Comparison of ENCODE assay signal across 12 cellular contexts in genomic region chr15:100559330-100559729, GRCh38. TPM values are rescaled to one million over a fixed set of nuclear protein-coding genes. Genes with fewer than 3 reads are reported as not detected.
DNase-seq lines count a peak whose midpoint lies in the region; ATAC-seq and TF ChIP-seq lines count a peak whose summit lies in the region.
"Had no signal": no experiment of that assay in that cellular context is flagged by ENCODE, and none has a peak within 500 bp of the region (broad histone marks: within the 10 kb centered on the region; RNA-seq: fewer than 3 reads in every experiment).

No MANE protein-coding gene starts in this region.

- no peaks in the 10 kb centered on the region for H3K27me3 ChIP-seq in BJ (ENCODE audit: control insufficient read depth, insufficient read depth, low read length)
- no peaks in the 10 kb centered on the region for H3K27me3 ChIP-seq in fibroblast of lung (ENCODE audit: control insufficient read depth, insufficient read depth, low read length)
- H3K27me3 ChIP-seq: SJCRH30, uterus had no signal

- peak; percentile 73 for ATAC-seq in omental fat pad (ENCODE audit: low FRiP score)
- ATAC-seq in GM18520 (IDR thresholded peaks at IDR 0.05; ENCODE audit: unreplicated experiment) = no peak
- no peak for ATAC-seq in GM21529 (IDR thresholded peaks at IDR 0.05; ENCODE audit: unreplicated experiment)
- no peak for ATAC-seq in GM21526 (IDR thresholded peaks at IDR 0.05; ENCODE audit: low FRiP score, unreplicated experiment)

- H2AFZ ChIP-seq in fibroblast of lung (ENCODE audit: low read length) = no peak overlapping the region

- DNase-seq in BJ (ENCODE audit: low read depth) = peak; percentile 11
- DNase-seq in NB4 (ENCODE audit: low read depth) = peak; percentile 46
- DNase-seq in fibroblast of lung (ENCODE audit: low read depth in 2 of 2) = peak; percentile 19 to 57
- no peak for DNase-seq in omental fat pad (ENCODE audit: low spot score)
- no peak for DNase-seq in stimulated activated CD4-positive, alpha-beta T cell treated with anti-CD3 and anti-CD28 coated beads, Interleukin-1b, Interleukin-23, amount 100 ng/mL, for 48 hours
- DNase-seq: activated CD4-positive, alpha-beta T cell treated with anti-CD3 and anti-CD28 coated beads for 4 hours; NCI-H2171; SJCRH30; uterus had no signal

- no peak overlapping the region for H3K9ac ChIP-seq in fibroblast of lung (ENCODE audit: insufficient read depth, low read length)

- no peaks in the 10 kb centered on the region for H3K36me3 ChIP-seq in BJ (ENCODE audit: control insufficient read depth, insufficient read depth, low read length)
- H3K36me3 ChIP-seq in fibroblast of lung (ENCODE audit: control insufficient read depth, insufficient read depth, low read length) = no peaks in the 10 kb centered on the region
- H3K36me3 ChIP-seq: SJCRH30, uterus had no signal

- H3K4me1 ChIP-seq in fibroblast of lung (ENCODE audit: control insufficient read depth, extremely low read depth, insufficient read depth, low read length) = no peaks in the 10 kb centered on the region
- H3K4me1 ChIP-seq: uterus had no signal

- TF ChIP-seq CTCF in BJ (IDR thresholded peaks at IDR 0.05; ENCODE audit: insufficient read depth, low read depth, low read length) (no peak), NB4 (IDR thresholded peaks at IDR 0.05; ENCODE audit: low read depth, low read length) (no peak), fibroblast of lung (conservative IDR thresholded peaks at IDR 0.05 in 1 of 2, IDR thresholded peaks at IDR 0.05 in 1 of 2; ENCODE audit: low read depth in 1 of 2, low read length in 2 of 2) (no peak), omental fat pad (IDR thresholded peaks at IDR 0.05) (no peak)

- no peak overlapping the region for H3K4me3 ChIP-seq in BJ (ENCODE audit: low read depth, low read length)
- no peak overlapping the region for H3K4me3 ChIP-seq in NB4 (ENCODE audit: low read depth, low read length)
- no peak overlapping the region for H3K4me3 ChIP-seq in fibroblast of lung (replicated peaks in 1 of 4; ENCODE audit: control extremely low read depth in 1 of 4, insufficient read depth in 1 of 4, low read depth in 3 of 4, low read length in 4 of 4)
- H3K4me3 ChIP-seq: SJCRH30, uterus had no signal

- CTCF ChIA-PET in BJ (lab: Yijun Ruan, JAX) = interaction anchor here (0.5 to 1.0 kb wide), 3 partner anchors 11 to 365 kb away, joined by 3 to 4 read pairs (median 3); no protein-coding TSS in a partner anchor

- POLR2A ChIA-PET in BJ (lab: Charles Lee) = no interaction called here

- H3K4me2 ChIP-seq in fibroblast of lung (ENCODE audit: extremely low read depth, insufficient read depth, low read length) = no peak overlapping the region

- H3K79me2 ChIP-seq in fibroblast of lung (ENCODE audit: control insufficient read depth, insufficient read depth, low read length) = no peaks in the 10 kb centered on the region

- no peaks in the 10 kb centered on the region for H4K20me1 ChIP-seq in fibroblast of lung (ENCODE audit: control insufficient read depth, extremely low read depth, insufficient read depth, low read length)

- no peaks in the 10 kb centered on the region for H3K9me3 ChIP-seq in fibroblast of lung (ENCODE audit: control insufficient read depth, insufficient read depth, low read depth, low read length)
- H3K9me3 ChIP-seq: SJCRH30, uterus had no signal

- TF ChIP-seq POLR2A in NB4 (IDR thresholded peaks at IDR 0.05; ENCODE audit: extremely low read depth, insufficient read length) = no peak

- H3K27ac ChIP-seq in fibroblast of lung (ENCODE audit: insufficient read depth, low read length) = no peak overlapping the region
- H3K27ac ChIP-seq: SJCRH30, uterus had no signal

RNA-seq across cellular contexts. Expression of gene CERS3, which starts 30.6 kb away (rescaled TPM):
- polyA plus RNA-seq in BJ (2011; rRNA removed) (not detected in 2 replicates), fibroblast of lung (not detected in 2 replicates)
- polyA minus RNA-seq in BJ (2011; rRNA and poly(A)+ RNA removed) = 0.05 TPM in 1 of 2 replicates, not detected in the other
- total RNA-seq in fibroblast of lung (not detected in 2 replicates), omental fat pad (not detected)
- not detected in 2 replicates for polyA plus RNA-seq in fibroblast of lung (2012)
- polyA minus RNA-seq in fibroblast of lung (ENCODE audit: low replicate concordance) = not detected in 2 replicates

RNA-seq across cellular contexts. Expression of gene LINS1, which starts 42.7 kb away (rescaled TPM):
- polyA plus RNA-seq in BJ (2011; rRNA removed) (5.9 and 7.6 TPM in 2 replicates), fibroblast of lung (9.4 and 11.6 TPM in 2 replicates)
- 6.9 and 9.3 TPM in 2 replicates for polyA minus RNA-seq in BJ (2011; rRNA and poly(A)+ RNA removed)
- total RNA-seq in fibroblast of lung (7.3 and 7.7 TPM in 2 replicates), omental fat pad (10 to 100 TPM; 16.3 to 32.2 (median 22.8) TPM)
- polyA plus RNA-seq in fibroblast of lung (2012) = 5.0 and 6.7 TPM in 2 replicates
- 7.5 and 12.8 TPM in 2 replicates for polyA minus RNA-seq in fibroblast of lung (ENCODE audit: low replicate concordance)

RNA-seq across cellular contexts. Expression of gene ASB7, which starts 43.1 kb away (rescaled TPM):
- polyA plus RNA-seq in BJ (2011; rRNA removed) = 11.2 and 12.2 TPM in 2 replicates
- 13.7 and 13.8 TPM in 2 replicates for polyA minus RNA-seq in BJ (2011; rRNA and poly(A)+ RNA removed)
- total RNA-seq in fibroblast of lung = 15.7 and 19.8 TPM in 2 replicates
- 11.4 and 12.1 TPM in 2 replicates for polyA plus RNA-seq in fibroblast of lung
- polyA plus RNA-seq in fibroblast of lung (2012) = 7.3 and 8.6 TPM in 2 replicates
- 5.0 and 7.5 TPM in 2 replicates for polyA minus RNA-seq in fibroblast of lung (ENCODE audit: low replicate concordance)
- total RNA-seq in omental fat pad = 10 to 100 TPM in 3 of 4 donors, 1 to 10 TPM in 1; 9.8 to 13.6 (median 11.1) TPM

Comparison
In these comparisons a context has a peak if more than half of its experiments do, and no peak if none do; other contexts are left out.
1. DNase-seq: peak in BJ (single experiment), NB4 (single experiment) and fibroblast of lung (2 of 2); none in omental fat pad (single experiment) and stimulated activated CD4-positive, alpha-beta T cell treated with anti-CD3 and anti-CD28 coated beads, Interleukin-1b, Interleukin-23, amount 100 ng/mL, for 48 hours (single experiment).